In genomic region chr21:17527711-17528110, GRCh38 we compare ENCODE assay signal across 1 cellular context.
TF ChIP-seq lines count a peak whose summit lies in the region.

No MANE protein-coding gene starts in this region.

TF ChIP-seq in endothelial cell of umbilical vein, 7 proteins besides CTCF, POLR2A, EP300 and RAD21:
- TF ChIP-seq EZH2 (IDR thresholded peaks at IDR 0.05; ENCODE audit: borderline replicate concordance, low read depth, low read length, severe bottlenecking) (no peak), MYC (IDR thresholded peaks at IDR 0.05; ENCODE audit: low read depth, low read length) (no peak), JUN (IDR thresholded peaks at IDR 0.05; ENCODE audit: borderline replicate concordance, insufficient read depth, insufficient read length, low read depth) (no peak), MAX (IDR thresholded peaks at IDR 0.05; ENCODE audit: insufficient read depth, insufficient read length) (no peak), FOS (IDR thresholded peaks at IDR 0.05; ENCODE audit: borderline replicate concordance, insufficient read depth, low read length) (no peak), GATA2 (IDR thresholded peaks at IDR 0.05; ENCODE audit: insufficient read depth, insufficient read length, low read depth, low read length) (no peak), POLR2AphosphoS5 (IDR thresholded peaks at IDR 0.05; ENCODE audit: insufficient read depth, low read depth, low read length) (no peak)
